In the genomic region with DNA sequence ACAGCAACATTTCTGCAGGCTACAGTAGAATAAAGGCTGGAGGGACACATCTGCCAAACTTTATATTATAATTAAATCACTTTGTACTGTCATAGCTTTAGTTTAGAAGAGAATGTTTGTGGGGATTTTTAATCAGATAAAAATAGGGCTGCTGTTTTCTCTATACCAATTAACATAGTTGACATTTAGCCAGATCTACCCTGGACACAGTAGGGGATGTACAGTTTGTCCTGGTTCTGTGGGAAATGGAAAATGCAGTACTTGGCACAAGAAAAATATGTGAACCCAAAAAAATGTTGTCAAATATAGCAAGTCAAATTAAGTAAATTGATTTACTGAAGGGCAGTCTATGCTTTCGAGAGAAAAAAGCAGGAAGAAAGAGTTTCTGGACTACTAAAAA, we compare ENCODE assay signal across 25 cellular contexts. TPM values are rescaled to one million over a fixed set of nuclear protein-coding genes. Genes with fewer than 3 reads are reported as not detected.
DNase-seq lines count a peak whose midpoint lies in the region; ATAC-seq, FAIRE-seq and TF ChIP-seq lines count a peak whose summit lies in the region.
"Had no signal": no experiment of that assay in that cellular context is flagged by ENCODE, and none has a peak within 500 bp of the region (broad histone marks: within the 10 kb centered on the region; RNA-seq: fewer than 3 reads in every experiment).

No MANE protein-coding gene starts in this region.

- no peak overlapping the region for H3K4me2 ChIP-seq in astrocyte (ENCODE audit: low read length)
- no peak overlapping the region for H3K4me2 ChIP-seq in GM23338

- no peak for TF ChIP-seq CTCF in A673 (conservative IDR thresholded peaks at IDR 0.05; ENCODE audit: low read depth, low read length)
- no peak for TF ChIP-seq CTCF in astrocyte (IDR thresholded peaks at IDR 0.05; ENCODE audit: insufficient read depth, low read depth, low read length)
- TF ChIP-seq CTCF in fibroblast of villous mesenchyme (IDR thresholded peaks at IDR 0.05; ENCODE audit: insufficient read depth, low read depth, low read length) = no peak
- no peak for TF ChIP-seq CTCF in GM23338 (conservative IDR thresholded peaks at IDR 0.05; ENCODE audit: low read depth in 2 of 2)
- TF ChIP-seq CTCF in kidney (IDR thresholded peaks at IDR 0.05; ENCODE audit: borderline replicate concordance, extremely low read depth, insufficient read depth) = no peak

- intact Hi-C loops in A673 (cut with micrococcal nuclease; ENCODE audit: unreplicated experiment) = no loop called here
- intact Hi-C loops in kidney (cut with DNase I) = no loop called here

- peaks cover 14% of the 10 kb centered on the region for H3K4me1 Mint-ChIP-seq in astrocyte (ENCODE audit: low read depth, unreplicated experiment)
- peaks cover 3% of the 10 kb centered on the region; the same call in 1 of the 3 replicates for H3K4me1 Mint-ChIP-seq in GM23338
- H3K4me1 Mint-ChIP-seq in stimulated activated naive CD8-positive, alpha-beta T cell treated with anti-CD3 and anti-CD28 coated beads, Interleukin-15, amount 100 ng/mL, for 72 hours = no peaks in the 10 kb centered on the region
- H3K4me1 Mint-ChIP-seq: activated CD8-positive, alpha-beta memory T cell treated with anti-CD3 and anti-CD28 coated beads, Interleukin-2, amount 10 ng/mL, durations not matched to agents 7 days and 5 days; activated T-helper 17 cell treated with anti-CD3 and anti-CD28 coated beads, Interleukin-2, amount 50 U/mL, for 72 hours had no signal

- H4K20me1 ChIP-seq in astrocyte (ENCODE audit: insufficient read depth, low read length) (no peaks in the 10 kb centered on the region), GM23338 (replicated peaks; ENCODE audit: insufficient read depth) (no peaks in the 10 kb centered on the region)

- H3K9ac ChIP-seq in astrocyte (ENCODE audit: low read length) (no peak overlapping the region), kidney (ENCODE audit: low read length in 2 of 2) (no peak overlapping the region)

- H3K27me3 ChIP-seq in A673 (replicated peaks; ENCODE audit: insufficient read depth, low read depth, low read length, poor library complexity) (no peaks in the 10 kb centered on the region), astrocyte (ENCODE audit: insufficient read depth, low read length) (no peaks in the 10 kb centered on the region), GM23338 (ENCODE audit: insufficient read depth) (no peaks in the 10 kb centered on the region), H7 (ENCODE audit: control insufficient read depth, insufficient read depth, low read length) (no peaks in the 10 kb centered on the region)
- H3K27me3 ChIP-seq: neutrophil had no signal

- POLR2A ChIA-PET in A673 (lab: Charles Lee; ENCODE audit: low non-redundant PET) = no interaction called here

- H3K36me3 ChIP-seq in A673 (ENCODE audit: insufficient read depth, low read length, poor library complexity, severe bottlenecking) (no peaks in the 10 kb centered on the region), astrocyte (ENCODE audit: insufficient read depth, low read length) (no peaks in the 10 kb centered on the region), GM23338 (ENCODE audit: insufficient read depth) (no peaks in the 10 kb centered on the region), H7 (replicated peaks; ENCODE audit: control insufficient read depth, insufficient read depth, low read length) (no peaks in the 10 kb centered on the region), kidney (ENCODE audit: control insufficient read depth in 1 of 2, insufficient read depth in 2 of 2, low read length in 2 of 2) (no peaks in the 10 kb centered on the region)
- H3K36me3 ChIP-seq: neutrophil had no signal

- no peaks in the 10 kb centered on the region for H3F3A ChIP-seq in GM23338 (replicated peaks; ENCODE audit: low read depth)

- no peak for ATAC-seq in GM23338
- no peak for ATAC-seq in stimulated activated naive CD8-positive, alpha-beta T cell treated with anti-CD3 and anti-CD28 coated beads, Interleukin-15, amount 100 ng/mL, for 72 hours
- ATAC-seq: activated CD8-positive, alpha-beta memory T cell treated with anti-CD3 and anti-CD28 coated beads, Interleukin-2, amount 10 ng/mL, durations not matched to agents 7 days and 5 days; activated T-helper 17 cell treated with anti-CD3 and anti-CD28 coated beads, Interleukin-2, amount 50 U/mL, for 72 hours; stimulated activated naive CD8-positive, alpha-beta T cell treated with anti-CD3 and anti-CD28 coated beads, Interleukin-15, Interleukin-2, amounts not matched to agents 100 U/mL and 50 U/mL, for 24 hours had no signal

- FAIRE-seq in astrocyte (lab: Jason Lieb, UNC) (no peak), kidney (lab: Jason Lieb, UNC) (no peak)

- H3K27ac ChIP-seq in A673 (ENCODE audit: low read depth, low read length, poor library complexity, severe bottlenecking) (no peak overlapping the region), astrocyte (ENCODE audit: low read depth, low read length) (no peak overlapping the region), GM23338 (ENCODE audit: low read depth) (no peak overlapping the region), kidney (ENCODE audit: low read depth in 2 of 2, low read length in 2 of 2) (no peak overlapping the region)
- H3K27ac ChIP-seq: neutrophil, SK-N-MC had no signal

- no peaks in the 10 kb centered on the region for H3K9me2 ChIP-seq in GM23338 (ENCODE audit: insufficient read depth)

- H2AFZ ChIP-seq in astrocyte (ENCODE audit: low read depth, low read length) = no peak overlapping the region
- H2AFZ ChIP-seq in GM23338 = no peak overlapping the region

- H3K27me3 Mint-ChIP-seq in astrocyte (ENCODE audit: low read depth, unreplicated experiment) = no peaks in the 10 kb centered on the region
- no peaks in the 10 kb centered on the region for H3K27me3 Mint-ChIP-seq in GM23338 (ENCODE audit: insufficient read depth, low read depth, poor library complexity)
- no peaks in the 10 kb centered on the region for H3K27me3 Mint-ChIP-seq in stimulated activated naive CD8-positive, alpha-beta T cell treated with anti-CD3 and anti-CD28 coated beads, Interleukin-15, amount 100 ng/mL, for 72 hours
- H3K27me3 Mint-ChIP-seq: activated CD8-positive, alpha-beta memory T cell treated with anti-CD3 and anti-CD28 coated beads, Interleukin-2, amount 10 ng/mL, durations not matched to agents 7 days and 5 days; activated T-helper 17 cell treated with anti-CD3 and anti-CD28 coated beads, Interleukin-2, amount 50 U/mL, for 72 hours had no signal

- H3K9me3 Mint-ChIP-seq in astrocyte (ENCODE audit: unreplicated experiment) = no peaks in the 10 kb centered on the region
- H3K9me3 Mint-ChIP-seq in GM23338 = no peaks in the 10 kb centered on the region
- H3K9me3 Mint-ChIP-seq in stimulated activated naive CD8-positive, alpha-beta T cell treated with anti-CD3 and anti-CD28 coated beads, Interleukin-15, amount 100 ng/mL, for 72 hours = no peaks in the 10 kb centered on the region
- H3K9me3 Mint-ChIP-seq: activated T-helper 17 cell treated with anti-CD3 and anti-CD28 coated beads, Interleukin-2, amount 50 U/mL, for 72 hours; endodermal cell had no signal

- DNase-seq in A673 (ENCODE audit: low spot score) (peak; percentile 62), GM03348 (ENCODE audit: low spot score) (peak; percentile 51), astrocyte (ENCODE audit: low read depth) (peak; percentile 77), fibroblast of villous mesenchyme (ENCODE audit: low read depth) (peak; percentile 24), GM23338 (ENCODE audit: low spot score) (no peak), H7 (no peak), kidney (no peak)
- no peak for DNase-seq in stimulated activated naive CD8-positive, alpha-beta T cell treated with anti-CD3 and anti-CD28 coated beads, Interleukin-15, amount 100 ng/mL, for 72 hours
- DNase-seq: activated CD8-positive, alpha-beta memory T cell treated with anti-CD3 and anti-CD28 coated beads, Interleukin-2, amount 10 ng/mL, durations not matched to agents 7 days and 5 days; cerebellar nuclear complex; endodermal cell; foreskin melanocyte; HCEC 1CT; Karpas-422; kidney glomerular epithelial cell; NCI-H1417; NCI-H2171; NCI-H69; OCI-M1; stimulated activated naive CD8-positive, alpha-beta T cell treated with anti-CD3 and anti-CD28 coated beads, Interleukin-15, Interleukin-2, amounts not matched to agents 100 U/mL and 50 U/mL, for 24 hours; T1000; trophoblast cell had no signal

- no TSS peak for BruUV-seq in A673 (replicated peaks; lab: Mats Ljungman, UMichigan)

- CTCF ChIA-PET in A673 (lab: Charles Lee) = no interaction called here

- H3K4me3 Mint-ChIP-seq in astrocyte (ENCODE audit: unreplicated experiment) (no peak overlapping the region), GM23338 (no peak overlapping the region)
- H3K4me3 Mint-ChIP-seq in stimulated activated naive CD8-positive, alpha-beta T cell treated with anti-CD3 and anti-CD28 coated beads, Interleukin-15, amount 100 ng/mL, for 72 hours = no peak overlapping the region
- H3K4me3 Mint-ChIP-seq: activated CD8-positive, alpha-beta memory T cell treated with anti-CD3 and anti-CD28 coated beads, Interleukin-2, amount 10 ng/mL, durations not matched to agents 7 days and 5 days; activated T-helper 17 cell treated with anti-CD3 and anti-CD28 coated beads, Interleukin-2, amount 50 U/mL, for 72 hours; endodermal cell had no signal

- H3K36me3 Mint-ChIP-seq in astrocyte (ENCODE audit: low read depth, unreplicated experiment) (no peaks in the 10 kb centered on the region), GM23338 (ENCODE audit: low read depth) (no peaks in the 10 kb centered on the region)

- H3K9me3 ChIP-seq in A673 (ENCODE audit: low read depth, low read length, poor library complexity, severe bottlenecking) (no peaks in the 10 kb centered on the region), astrocyte (ENCODE audit: insufficient read depth, low read depth, low read length) (no peaks in the 10 kb centered on the region), kidney (ENCODE audit: control insufficient read depth in 1 of 2, low read length in 2 of 2) (no peaks in the 10 kb centered on the region)
- H3K9me3 ChIP-seq: neutrophil had no signal

- H3K4me3 ChIP-seq in A673 (ENCODE audit: low read depth, low read length, poor library complexity, severe bottlenecking) (no peak overlapping the region), astrocyte (ENCODE audit: insufficient read depth, low read depth, low read length) (no peak overlapping the region), fibroblast of villous mesenchyme (ENCODE audit: low read depth, low read length) (no peak overlapping the region), GM23338 (no peak overlapping the region), H7 (ENCODE audit: insufficient read depth, low read depth, low read length) (no peak overlapping the region), kidney (ENCODE audit: low read length in 2 of 2) (no peak overlapping the region)
- H3K4me3 ChIP-seq: SK-N-MC had no signal

- H3K79me2 ChIP-seq in astrocyte (ENCODE audit: insufficient read depth, low read length) = no peaks in the 10 kb centered on the region
- H3K79me2 ChIP-seq in GM23338 (replicated peaks; ENCODE audit: insufficient read depth) = no peaks in the 10 kb centered on the region

- no peak overlapping the region for H3K27ac Mint-ChIP-seq in astrocyte (ENCODE audit: unreplicated experiment)
- no peak overlapping the region for H3K27ac Mint-ChIP-seq in GM23338
- H3K27ac Mint-ChIP-seq in stimulated activated naive CD8-positive, alpha-beta T cell treated with anti-CD3 and anti-CD28 coated beads, Interleukin-15, amount 100 ng/mL, for 72 hours = no peak overlapping the region
- H3K27ac Mint-ChIP-seq: activated CD8-positive, alpha-beta memory T cell treated with anti-CD3 and anti-CD28 coated beads, Interleukin-2, amount 10 ng/mL, durations not matched to agents 7 days and 5 days; activated T-helper 17 cell treated with anti-CD3 and anti-CD28 coated beads, Interleukin-2, amount 50 U/mL, for 72 hours; endodermal cell had no signal

- no peaks in the 10 kb centered on the region for H3K4me1 ChIP-seq in A673 (ENCODE audit: insufficient read depth, low read length, poor library complexity, severe bottlenecking)
- H3K4me1 ChIP-seq in astrocyte (ENCODE audit: insufficient read depth, low read length) = peaks cover 10% of the 10 kb centered on the region
- peaks cover 5% of the 10 kb centered on the region for H3K4me1 ChIP-seq in GM23338 (ENCODE audit: insufficient read depth)
- H3K4me1 ChIP-seq in kidney (ENCODE audit: control insufficient read depth in 1 of 2, insufficient read depth in 1 of 2, low read depth in 1 of 2, low read length in 2 of 2) = peaks cover 0 to 2% of the 10 kb centered on the region in 2 donors

RNA-seq across cellular contexts. Expression of gene PICALM, which starts 20.8 kb away (rescaled TPM):
- total RNA-seq in A673 (2021) = 168 and 174 TPM in 2 replicates
- 254 and 260 TPM in 2 replicates for total RNA-seq in astrocyte
- total RNA-seq in fibroblast of villous mesenchyme = 315 and 388 TPM in 2 replicates
- total RNA-seq in GM23338 (2014; rRNA removed; shearing (Covaris generic)) = 134 and 150 TPM in 2 replicates
- polyA plus RNA-seq in GM23338 (2016; fragmentation: Nextera tagmentation; extraction: Ambion mirVana) = 21.0 and 27.9 TPM in 2 replicates
- 59.5 and 69.1 TPM in 2 replicates for total RNA-seq in H7 (2014; rRNA removed; shearing (Covaris generic))
- total RNA-seq in kidney = 244 TPM
- polyA plus RNA-seq in kidney (ENCODE audit: insufficient read depth, low read depth, low replicate concordance) = 118 TPM

Comparison
In these comparisons a context has a peak if more than half of its experiments do, and no peak if none do; other contexts are left out.
1. DNase-seq: peak in A673 (single experiment), GM03348 (single experiment), astrocyte (single experiment) and fibroblast of villous mesenchyme (single experiment); none in GM23338 (single experiment), H7 (single experiment), kidney (single experiment) and stimulated activated naive CD8-positive, alpha-beta T cell treated with anti-CD3 and anti-CD28 coated beads, Interleukin-15, amount 100 ng/mL, for 72 hours (0 of 2).